In the genomic region with DNA sequence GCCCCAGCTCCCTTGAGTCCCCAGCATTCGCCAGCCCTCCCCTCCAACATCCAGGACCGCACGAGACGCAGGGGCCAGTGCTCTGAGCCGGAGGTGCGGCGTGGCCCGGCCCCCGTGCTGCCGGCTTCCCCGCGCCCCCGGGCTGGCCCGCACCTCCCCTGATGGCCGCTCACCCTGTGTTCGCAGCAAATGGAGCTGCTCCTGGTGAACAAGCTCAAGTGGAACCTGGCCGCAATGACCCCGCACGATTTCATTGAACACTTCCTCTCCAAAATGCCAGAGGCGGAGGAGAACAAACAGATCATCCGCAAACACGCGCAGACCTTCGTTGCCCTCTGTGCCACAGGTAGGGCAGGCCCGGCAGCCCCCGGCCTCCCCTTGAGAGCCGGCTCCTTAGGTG, we compare ENCODE assay signal across 1 cellular context.
TF ChIP-seq lines count a peak whose summit lies in the region.

No MANE protein-coding gene starts in this region.

TF ChIP-seq in HCT116, 20 proteins besides CTCF, POLR2A, EP300 and RAD21 (continued from another document):
- TF ChIP-seq, protein P1, sequence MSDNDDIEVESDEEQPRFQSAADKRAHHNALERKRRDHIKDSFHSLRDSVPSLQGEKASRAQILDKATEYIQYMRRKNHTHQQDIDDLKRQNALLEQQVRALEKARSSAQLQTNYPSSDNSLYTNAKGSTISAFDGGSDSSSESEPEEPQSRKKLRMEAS (IDR thresholded peaks at IDR 0.05), result no peak
